Comparison of ENCODE assay signal across 12 cellular contexts in genomic region chr1:206737729-206738222, GRCh38. TPM values are rescaled to one million over a fixed set of nuclear protein-coding genes. Genes with fewer than 3 reads are reported as not detected.
DNase-seq lines count a peak whose midpoint lies in the region; ATAC-seq and TF ChIP-seq lines count a peak whose summit lies in the region.
"Had no signal": no experiment of that assay in that cellular context is flagged by ENCODE, and none has a peak within 500 bp of the region (broad histone marks: within the 10 kb centered on the region; RNA-seq: fewer than 3 reads in every experiment).

No MANE protein-coding gene starts in this region.

- H3K4me1 Mint-ChIP-seq in activated CD4-positive, alpha-beta T cell treated with anti-CD3 and anti-CD28 coated beads, Interleukin-2, amount 10 ng/mL, durations not matched to agents 24 days and 14 days = peaks cover 72% of the 10 kb centered on the region
- H3K4me1 Mint-ChIP-seq in T-helper 17 cell = peaks cover 63% of the 10 kb centered on the region
- peaks cover 27% of the 10 kb centered on the region for H3K4me1 Mint-ChIP-seq in glutamatergic neuron (ENCODE audit: low read depth, unreplicated experiment)
- H3K4me1 Mint-ChIP-seq in stimulated activated naive B cell treated with anti-CD40 and anti-IgM and Interleukin-4, amounts not matched to agents 10 μg/mL and 1 μg/mL and 100 μg/mL, for 72 hours = peaks cover 66 to 88% of the 10 kb centered on the region in 2 donors

- H3K4me3 Mint-ChIP-seq in activated CD4-positive, alpha-beta T cell treated with anti-CD3 and anti-CD28 coated beads, Interleukin-2, amount 10 ng/mL, durations not matched to agents 24 days and 14 days = no peak overlapping the region
- H3K4me3 Mint-ChIP-seq in T-helper 17 cell = peak overlapping the region; percentile 84
- H3K4me3 Mint-ChIP-seq in glutamatergic neuron (ENCODE audit: unreplicated experiment) = no peak overlapping the region
- H3K4me3 Mint-ChIP-seq in stimulated activated naive B cell treated with anti-CD40 and anti-IgM and Interleukin-4, amounts not matched to agents 10 μg/mL and 1 μg/mL and 100 μg/mL, for 72 hours = no peak overlapping the region

- DNase-seq in activated CD4-positive, alpha-beta T cell treated with anti-CD3 and anti-CD28 coated beads, Interleukin-2, amount 10 ng/mL, durations not matched to agents 24 days and 14 days = no peak
- no peak for DNase-seq in activated CD4-positive, alpha-beta T cell treated with anti-CD3 and anti-CD28 coated beads for 4 hours
- DNase-seq in T-helper 17 cell = no peak
- DNase-seq in glutamatergic neuron = no peak
- no peak for DNase-seq in stimulated activated naive B cell treated with anti-CD40 and anti-IgM and Interleukin-4, amounts not matched to agents 10 μg/mL and 1 μg/mL and 100 μg/mL, for 72 hours
- no peak for DNase-seq in NAMALWA (ENCODE audit: low spot score)
- DNase-seq: Kasumi-1 had no signal

- H3K9me3 ChIP-seq in T-helper 17 cell (ENCODE audit: control insufficient read depth, low read length, poor library complexity, severe bottlenecking) = no peaks in the 10 kb centered on the region

- peak overlapping the region; percentile 11 for H3K27ac Mint-ChIP-seq in activated CD4-positive, alpha-beta T cell treated with anti-CD3 and anti-CD28 coated beads, Interleukin-2, amount 10 ng/mL, durations not matched to agents 24 days and 14 days
- H3K27ac Mint-ChIP-seq in T-helper 17 cell (peak overlapping the region; percentile 98), glutamatergic neuron (ENCODE audit: unreplicated experiment) (peak overlapping the region; percentile 82)
- peak overlapping the region; percentile 37 for H3K27ac Mint-ChIP-seq in stimulated activated naive B cell treated with anti-CD40 and anti-IgM and Interleukin-4, amounts not matched to agents 10 μg/mL and 1 μg/mL and 100 μg/mL, for 72 hours

- no peaks in the 10 kb centered on the region for H3K9me3 Mint-ChIP-seq in activated CD4-positive, alpha-beta T cell treated with anti-CD3 and anti-CD28 coated beads, Interleukin-2, amount 10 ng/mL, durations not matched to agents 24 days and 14 days
- H3K9me3 Mint-ChIP-seq in glutamatergic neuron (ENCODE audit: unreplicated experiment) = peaks cover 8% of the 10 kb centered on the region
- H3K9me3 Mint-ChIP-seq in stimulated activated naive B cell treated with anti-CD40 and anti-IgM and Interleukin-4, amounts not matched to agents 10 μg/mL and 1 μg/mL and 100 μg/mL, for 72 hours = no peaks in the 10 kb centered on the region

- H3K36me3 Mint-ChIP-seq in activated CD4-positive, alpha-beta T cell treated with anti-CD3 and anti-CD28 coated beads, Interleukin-2, amount 10 ng/mL, durations not matched to agents 24 days and 14 days (ENCODE audit: low read depth) = peaks cover 46% of the 10 kb centered on the region
- peaks cover 2% of the 10 kb centered on the region for H3K36me3 Mint-ChIP-seq in T-helper 17 cell (ENCODE audit: low read depth)
- no peaks in the 10 kb centered on the region for H3K36me3 Mint-ChIP-seq in glutamatergic neuron (ENCODE audit: unreplicated experiment)
- peaks cover 21 to 27% of the 10 kb centered on the region in 2 donors for H3K36me3 Mint-ChIP-seq in stimulated activated naive B cell treated with anti-CD40 and anti-IgM and Interleukin-4, amounts not matched to agents 10 μg/mL and 1 μg/mL and 100 μg/mL, for 72 hours

- ATAC-seq in T-helper 17 cell (peak; percentile 61), GM19023 (IDR thresholded peaks at IDR 0.05; ENCODE audit: unreplicated experiment) (no peak), GM18498 (IDR thresholded peaks at IDR 0.05; ENCODE audit: unreplicated experiment) (no peak)
- no peak for ATAC-seq in stimulated activated naive B cell treated with anti-CD40 and anti-IgM and Interleukin-4, amounts not matched to agents 10 μg/mL and 1 μg/mL and 100 μg/mL, for 72 hours (replicated peaks)

- no peaks in the 10 kb centered on the region for H3K27me3 Mint-ChIP-seq in activated CD4-positive, alpha-beta T cell treated with anti-CD3 and anti-CD28 coated beads, Interleukin-2, amount 10 ng/mL, durations not matched to agents 24 days and 14 days
- H3K27me3 Mint-ChIP-seq in T-helper 17 cell (no peaks in the 10 kb centered on the region), glutamatergic neuron (ENCODE audit: unreplicated experiment) (peaks cover 10% of the 10 kb centered on the region)
- no peaks in the 10 kb centered on the region for H3K27me3 Mint-ChIP-seq in stimulated activated naive B cell treated with anti-CD40 and anti-IgM and Interleukin-4, amounts not matched to agents 10 μg/mL and 1 μg/mL and 100 μg/mL, for 72 hours

- TF ChIP-seq CTCF in glutamatergic neuron (IDR thresholded peaks at IDR 0.05; ENCODE audit: partially characterized antibody, unreplicated experiment) = no peak

- intact Hi-C loops in activated CD4-positive, alpha-beta T cell treated with anti-CD3 and anti-CD28 coated beads, Interleukin-2, amount 10 ng/mL, durations not matched to agents 24 days and 14 days (cut with micrococcal nuclease) = loop anchor here (2.0 kb wide), 1 partner anchor 19 kb away; no protein-coding TSS in a partner anchor

RNA-seq across cellular contexts. Expression of gene IL19, which starts 32.8 kb away (rescaled TPM):
- total RNA-seq in activated CD4-positive, alpha-beta T cell treated with anti-CD3 and anti-CD28 coated beads, Interleukin-2, amount 10 ng/mL, durations not matched to agents 24 days and 14 days = not detected in 2 replicates
- total RNA-seq in T-helper 17 cell = not detected
- not detected for total RNA-seq in glutamatergic neuron (ENCODE audit: unreplicated experiment)
- total RNA-seq: H1, kidney epithelial cell, urinary bladder had no signal

RNA-seq across cellular contexts. Expression of gene IL10, which starts 34.5 kb away (rescaled TPM):
- 3.4 TPM in 2 replicates for total RNA-seq in activated CD4-positive, alpha-beta T cell treated with anti-CD3 and anti-CD28 coated beads, Interleukin-2, amount 10 ng/mL, durations not matched to agents 24 days and 14 days
- total RNA-seq in T-helper 17 cell = under 1 TPM; 0.20 to 0.76 TPM
- total RNA-seq in glutamatergic neuron (ENCODE audit: unreplicated experiment) = not detected
- total RNA-seq: H1, kidney epithelial cell had no signal

RNA-seq across cellular contexts. Expression of gene MAPKAPK2, which starts 53.1 kb away (rescaled TPM):
- total RNA-seq in activated CD4-positive, alpha-beta T cell treated with anti-CD3 and anti-CD28 coated beads, Interleukin-2, amount 10 ng/mL, durations not matched to agents 24 days and 14 days = 95.1 and 97.4 TPM in 2 replicates
- total RNA-seq in T-helper 17 cell (100 to 1,000 TPM; 181 to 182 TPM), glutamatergic neuron (ENCODE audit: unreplicated experiment) (93.8 TPM)

Comparison
In these comparisons a context has a peak if more than half of its experiments do, and no peak if none do; other contexts are left out.
1. H3K27ac Mint-ChIP-seq: peak in every context shown above with its lines; median percentile 98 in T-helper 17 cell; 82 in glutamatergic neuron; 37 in stimulated activated naive B cell treated with anti-CD40 and anti-IgM and Interleukin-4, amounts not matched to agents 10 μg/mL and 1 μg/mL and 100 μg/mL, for 72 hours; 11 in activated CD4-positive, alpha-beta T cell treated with anti-CD3 and anti-CD28 coated beads, Interleukin-2, amount 10 ng/mL, durations not matched to agents 24 days and 14 days.